In the genomic region with DNA sequence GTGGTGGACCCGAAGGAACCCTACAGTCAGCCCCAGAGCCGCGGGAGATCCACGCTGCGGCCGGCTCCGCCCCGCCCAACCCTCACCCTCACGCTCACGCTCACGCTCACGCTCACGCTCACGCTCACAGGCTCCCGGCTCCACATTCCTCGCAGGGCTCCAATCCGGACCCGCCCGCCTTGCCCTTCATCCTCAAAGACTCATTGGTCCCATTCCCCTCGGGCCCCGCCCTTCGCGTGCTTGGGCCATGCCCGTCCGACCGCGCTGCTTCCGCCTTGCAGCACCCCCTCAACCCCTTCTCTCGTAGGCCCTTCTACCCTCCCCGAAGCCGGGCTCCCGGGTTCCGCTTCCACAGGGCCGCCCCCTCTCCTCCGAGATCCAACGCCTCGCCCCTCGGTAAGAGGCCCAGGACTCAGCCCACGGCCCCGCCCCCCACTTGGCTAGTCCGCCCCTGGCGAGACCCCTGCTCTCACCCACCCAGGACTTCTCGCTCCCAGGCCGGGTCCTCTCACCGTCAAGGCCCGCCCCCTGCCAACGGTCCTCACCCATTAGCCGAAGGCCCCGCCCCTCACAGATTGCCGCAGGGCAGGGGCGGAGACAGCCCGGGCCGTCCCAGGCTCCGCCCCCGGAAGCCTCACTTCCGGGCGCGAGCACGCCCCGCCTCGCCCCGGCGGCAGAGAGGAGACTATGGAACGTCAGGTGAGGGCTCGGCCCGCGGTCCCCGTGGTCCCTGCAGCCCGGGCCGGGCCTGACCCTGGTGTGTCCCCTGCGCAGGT, we compare ENCODE assay signal across 8 cellular contexts. TPM values are rescaled to one million over a fixed set of nuclear protein-coding genes. Genes with fewer than 3 reads are reported as not detected.
DNase-seq lines count a peak whose midpoint lies in the region; ATAC-seq and TF ChIP-seq lines count a peak whose summit lies in the region.

A gene (plus strand): TSS at position 637 of the 776 bp plus-strand sequence. CDS start 51 bp downstream, at position 688.

- H3K9me3 ChIP-seq in sigmoid colon: no peaks in the 10 kb centered on the region

- TF ChIP-seq EP300 in sigmoid colon (IDR thresholded peaks at IDR 0.05): no peak

- peaks cover 0 to 4% (median 1%) of the 10 kb centered on the region in 3 donors for H3K27me3 ChIP-seq in sigmoid colon

- H3K27ac ChIP-seq in RWPE1 (peak within 1 kb of the TSS; percentile 95), sigmoid colon (peak within 1 kb of the TSS; percentile 87 to 95 (median 88))

- peaks cover 0 to 21% (median 20%) of the 10 kb centered on the region in 4 donors for H3K4me1 ChIP-seq in sigmoid colon

- CTCF ChIA-PET in RWPE1 (lab: Yijun Ruan, JAX): interaction anchor here (0.7 to 3.3 kb wide), 2 partner anchors 49 to 134 kb away, joined by 5 to 44 read pairs; no protein-coding TSS in a partner anchor

- in situ Hi-C loops in GM13976 (cut with MboI; ENCODE audit: low sequenced_read_pairs, unreplicated experiment): loop anchor here (10.0 kb wide), 1 partner anchor 129 kb away; no protein-coding TSS in a partner anchor

- POLR2A ChIA-PET in RWPE1 (lab: Yijun Ruan, JAX; ENCODE audit: low non-redundant PET): interaction anchor here (1.3 kb wide), 1 partner anchor 138 kb away, joined by 4 read pairs; no protein-coding TSS in a partner anchor

- peaks cover 5 to 34% (median 30%) of the 10 kb centered on the region in 4 donors for H3K36me3 ChIP-seq in sigmoid colon

- peak; percentile 43 to 76 for TF ChIP-seq POLR2A in sigmoid colon (IDR thresholded peaks at IDR 0.05)

- peak within 1 kb of the TSS; percentile 83 to 94 (median 90) for H3K4me3 ChIP-seq in sigmoid colon

- DNase-seq in GM13976 (ENCODE audit: low spot score): peak; percentile 99
- DNase-seq in RWPE1 (ENCODE audit: low spot score): peak; percentile 91
- peak; percentile 98 for DNase-seq in amniotic epithelial cell (ENCODE audit: low read depth)
- peak; percentile 99 for DNase-seq in hepatic stellate cell (ENCODE audit: low spot score)
- DNase-seq in sigmoid colon: peak; percentile 98
- no peak for DNase-seq in NCI-H526 (lab: John Stamatoyannopoulos, UW)
- DNase-seq in NCI-H146 treated with DMSO at 0.1 percent for 48 hours (lab: John Stamatoyannopoulos, UW; ENCODE audit: unreplicated experiment): no peak

- intact Hi-C loops in sigmoid colon (cut with DNase I): loop anchor here (5.0 kb wide), 1 partner anchor 247 kb away; a partner anchor contains a TSS

- ATAC-seq in HG02840 (IDR thresholded peaks at IDR 0.05; ENCODE audit: low FRiP score, unreplicated experiment): peak; percentile 77

- 1% methylated on average over 71 of the region's 71 CpGs for WGBS in sigmoid colon, 2 donors

- TF ChIP-seq CTCF in GM13976 (IDR thresholded peaks at IDR 0.05; ENCODE audit: borderline replicate concordance, control extremely low read depth, extremely low read depth, insufficient read depth, missing control alignments): no peak
- no peak for TF ChIP-seq CTCF in RWPE1 (conservative IDR thresholded peaks at IDR 0.05; ENCODE audit: low read depth)
- no peak for TF ChIP-seq CTCF in sigmoid colon (IDR thresholded peaks at IDR 0.05)

RNA-seq across cellular contexts. Expression of the gene that starts here (rescaled TPM):
- total RNA-seq in sigmoid colon: 10 to 100 TPM; 49.0 to 64.8 (median 57.7) TPM
- 100 to 1,000 TPM in 1 of 3 donors, 10 to 100 TPM in 2; 64.9 to 102 (median 71.4) TPM for polyA plus RNA-seq in sigmoid colon

Comparison
In these comparisons a context has a peak if more than half of its experiments do, and no peak if none do; other contexts are left out.
1. DNase-seq: peak in GM13976 (single experiment), RWPE1 (single experiment), amniotic epithelial cell (single experiment), hepatic stellate cell (single experiment) and sigmoid colon (single experiment); none in NCI-H526 (0 of 2) and NCI-H146 treated with DMSO at 0.1 percent for 48 hours (single experiment).